ENCODE assay signal across 16 cellular contexts in genomic region chrX:34437586-34437985, GRCh38.
"Had no signal": no experiment of that assay in that cellular context is flagged by ENCODE, and none has a peak within 500 bp of the region (broad histone marks: within the 10 kb centered on the region; RNA-seq: fewer than 3 reads in every experiment).

No MANE protein-coding gene starts in this region.

- H3K4me1 Mint-ChIP-seq: central memory CD8-positive, alpha-beta T cell had no signal

- H3K27ac ChIP-seq: brain microvascular endothelial cell, coronary artery, lower lobe of right lung, psoas muscle, SJCRH30, VCaP had no signal

- ATAC-seq: activated T-cell treated with anti-CD3 and anti-CD28 coated beads, Interleukin-2, amount 50 U/mL, for 72 hours; psoas muscle; stimulated activated naive CD8-positive, alpha-beta T cell treated with anti-CD3 and anti-CD28 coated beads, Interleukin-15, Interleukin-2, amounts not matched to agents 100 U/mL and 50 U/mL, for 24 hours had no signal

- H3K27me3 Mint-ChIP-seq: central memory CD8-positive, alpha-beta T cell had no signal

- H3K4me3 Mint-ChIP-seq: activated T-cell treated with anti-CD3 and anti-CD28 coated beads, Interleukin-2, amount 50 U/mL, for 72 hours; central memory CD8-positive, alpha-beta T cell had no signal

- H3K36me3 ChIP-seq: brain microvascular endothelial cell, lower lobe of right lung, SJCRH30 had no signal

- H3K9me3 ChIP-seq: lower lobe of right lung, psoas muscle, SJCRH30 had no signal

- H3K27me3 ChIP-seq: brain microvascular endothelial cell, SJCRH30 had no signal

- H3K27ac Mint-ChIP-seq: activated T-cell treated with anti-CD3 and anti-CD28 coated beads, Interleukin-2, amount 50 U/mL, for 72 hours had no signal

- H3K4me3 ChIP-seq: coronary artery, lower lobe of right lung, psoas muscle, SJCRH30 had no signal

- H3K4me1 ChIP-seq: lower lobe of right lung, psoas muscle, SJCRH30 had no signal

- DNase-seq: activated CD4-positive, alpha-beta T cell treated with anti-CD3 and anti-CD28 coated beads for 1 hour; activated CD4-positive, alpha-beta T cell treated with anti-CD3 and anti-CD28 coated beads, Interleukin-2, amount 50 U/mL, for 4 hours; activated effector memory CD4-positive, alpha-beta T cell treated with anti-CD3 and anti-CD28 coated beads, Interleukin-2, amount 50 U/mL, for 16 hours; activated naive CD4-positive, alpha-beta T cell treated with anti-CD3 and anti-CD28 coated beads, Interleukin-2, amount 50 U/mL, for 16 hours; activated T-cell treated with anti-CD3 and anti-CD28 coated beads, Interleukin-2, amount 50 U/mL, for 72 hours; brain microvascular endothelial cell; lower lobe of right lung; SJCRH30; stimulated activated CD4-positive, alpha-beta T cell treated with anti-CD3 and anti-CD28 coated beads, Interleukin-1b, Interleukin-23, amount 100 ng/mL, for 48 hours; stimulated activated naive CD8-positive, alpha-beta T cell treated with anti-CD3 and anti-CD28 coated beads, Interleukin-15, Interleukin-2, amounts not matched to agents 100 U/mL and 50 U/mL, for 24 hours; T-helper 2 cell; trophoblast cell had no signal
